In genomic region chr19:54136864-54137113, GRCh38 we compare ENCODE assay signal across 8 cellular contexts. TPM values are rescaled to one million over a fixed set of nuclear protein-coding genes. Genes with fewer than 3 reads are reported as not detected.
DNase-seq lines count a peak whose midpoint lies in the region; ATAC-seq and TF ChIP-seq lines count a peak whose summit lies in the region.

No MANE protein-coding gene starts in this region.

- H3K4me1 ChIP-seq in heart right ventricle (peaks cover 16 to 48% (median 39%) of the 10 kb centered on the region in 9 donors), lung (ENCODE audit: control insufficient read depth in 2 of 2, insufficient read depth in 2 of 2, low read length in 2 of 2) (peaks cover 0 to 19% of the 10 kb centered on the region in 2 donors), vagina (peaks cover 50% of the 10 kb centered on the region)

- peaks cover 5% of the 10 kb centered on the region for H3K27me3 Mint-ChIP-seq in activated naive CD8-positive, alpha-beta T cell treated with anti-CD3 and anti-CD28 coated beads, Interleukin-2, amount 50 U/mL, for 24 hours

- H3K4me3 ChIP-seq in heart right ventricle (peak overlapping the region; percentile 7 to 69 (median 58)), lung (no peak overlapping the region), vagina (peak overlapping the region; percentile 47)

- peaks cover 0 to 6% (median 0%) of the 10 kb centered on the region in 7 donors for H3K27me3 ChIP-seq in heart right ventricle
- H3K27me3 ChIP-seq in lung (ENCODE audit: control insufficient read depth, insufficient read depth) = no peaks in the 10 kb centered on the region
- no peaks in the 10 kb centered on the region for H3K27me3 ChIP-seq in vagina

- WGBS in heart right ventricle, 2 donors = 0% methylated on average over 11 of the region's 11 CpGs
- WGBS in lung, 2 donors = 0 to 1% methylated on average over 11 of the region's 11 CpGs

- intact Hi-C loops in heart right ventricle (cut with DNase I) = loop anchor here in 2 of 10 donors (1.0 to 2.0 kb wide), 2 partner anchors 21 to 22 kb away; partner anchors contain the start of genes PRPF31 (in 2 of the 2) and TFPT (in 2 of the 2)
- intact Hi-C loops in Right ventricle myocardium superior (cut with DNase I) = no loop called here
- intact Hi-C loops in vagina (cut with DNase I) = no loop called here
- intact Hi-C loops in sciatic nerve (cut with DNase I) = no loop called here

- peaks cover 40% of the 10 kb centered on the region for H3K4me1 Mint-ChIP-seq in activated naive CD8-positive, alpha-beta T cell treated with anti-CD3 and anti-CD28 coated beads, Interleukin-2, amount 50 U/mL, for 24 hours

- H3K27ac ChIP-seq in heart right ventricle (peak overlapping the region in 9 of 10 donors; percentile 28 to 76 (median 61)), lung (ENCODE audit: low read depth in 1 of 2, low read length in 1 of 2) (peak overlapping the region; percentile 38 to 61), vagina (peak overlapping the region; percentile 29)

- peak overlapping the region; percentile 90 for H3K27ac Mint-ChIP-seq in activated naive CD8-positive, alpha-beta T cell treated with anti-CD3 and anti-CD28 coated beads, Interleukin-2, amount 50 U/mL, for 24 hours

- no peak for ATAC-seq in heart right ventricle
- ATAC-seq in Right ventricle myocardium superior (ENCODE audit: poor library complexity) = no peak
- ATAC-seq in activated naive CD8-positive, alpha-beta T cell treated with anti-CD3 and anti-CD28 coated beads, Interleukin-2, amount 50 U/mL, for 24 hours = no peak
- no peak for ATAC-seq in lung (ENCODE audit: insufficient read depth, low FRiP score)
- no peak for ATAC-seq in sciatic nerve
- no peak for ATAC-seq in GM19328 (IDR thresholded peaks at IDR 0.05; ENCODE audit: unreplicated experiment)

- DNase-seq in heart right ventricle (no peak), Right ventricle myocardium superior (no peak), lung (ENCODE audit: low spot score) (no peak), vagina (ENCODE audit: extremely low spot score in 2 of 2) (no peak), COR-L47 (lab: John Stamatoyannopoulos, UW) (no peak), sciatic nerve (ENCODE audit: low spot score) (no peak)
- no peak for DNase-seq in activated naive CD8-positive, alpha-beta T cell treated with anti-CD3 and anti-CD28 coated beads, Interleukin-2, amount 50 U/mL, for 24 hours

- no peaks in the 10 kb centered on the region for H3K9me3 ChIP-seq in heart right ventricle
- no peaks in the 10 kb centered on the region for H3K9me3 ChIP-seq in lung (ENCODE audit: control insufficient read depth in 2 of 2, insufficient read depth in 1 of 2, low read length in 1 of 2)
- no peaks in the 10 kb centered on the region for H3K9me3 ChIP-seq in vagina

- TF ChIP-seq CTCF in heart right ventricle (IDR thresholded peaks at IDR 0.05) (no peak), lung (IDR thresholded peaks at IDR 0.05; ENCODE audit: control extremely low read depth, extremely low read depth) (no peak), vagina (IDR thresholded peaks at IDR 0.05) (no peak)

- H3K36me3 ChIP-seq in heart right ventricle (peaks cover 0 to 35% (median 0%) of the 10 kb centered on the region in 9 donors), lung (ENCODE audit: control insufficient read depth in 2 of 2, insufficient read depth in 2 of 2, low read length in 2 of 2) (peaks cover 0 to 14% of the 10 kb centered on the region in 2 donors), vagina (no peaks in the 10 kb centered on the region)

- H3K9me3 Mint-ChIP-seq in activated naive CD8-positive, alpha-beta T cell treated with anti-CD3 and anti-CD28 coated beads, Interleukin-2, amount 50 U/mL, for 24 hours = no peaks in the 10 kb centered on the region

- TF ChIP-seq POLR2A in vagina (IDR thresholded peaks at IDR 0.05) = no peak

- H3K36me3 Mint-ChIP-seq in activated naive CD8-positive, alpha-beta T cell treated with anti-CD3 and anti-CD28 coated beads, Interleukin-2, amount 50 U/mL, for 24 hours (ENCODE audit: low read depth) = peaks cover 3% of the 10 kb centered on the region

- H3K4me3 Mint-ChIP-seq in activated naive CD8-positive, alpha-beta T cell treated with anti-CD3 and anti-CD28 coated beads, Interleukin-2, amount 50 U/mL, for 24 hours = peak overlapping the region; percentile 85

RNA-seq across cellular contexts. Expression of gene CNOT3, which starts 0.8 kb away (rescaled TPM):
- total RNA-seq in heart right ventricle (10 to 100 TPM; 16.0 to 25.9 (median 20.9) TPM), Right ventricle myocardium superior (17.6 TPM), lung (10 to 100 TPM; 23.5 to 40.4 TPM), vagina (17.7 TPM), sciatic nerve (38.1 TPM)
- polyA plus RNA-seq in heart right ventricle (10 to 100 TPM; 14.5 to 27.8 TPM), lung (10 to 100 TPM; 26.5 to 31.2 TPM)

RNA-seq across cellular contexts. Expression of gene PRPF31, which starts 21.2 kb away (rescaled TPM):
- total RNA-seq in heart right ventricle (10 to 100 TPM; 35.9 to 46.4 (median 43.0) TPM), Right ventricle myocardium superior (39.9 TPM), lung (10 to 100 TPM; 34.1 to 54.0 TPM), vagina (44.4 TPM), sciatic nerve (47.2 TPM)
- polyA plus RNA-seq in heart right ventricle (10 to 100 TPM; 52.1 to 52.8 TPM), lung (10 to 100 TPM; 49.4 to 54.1 TPM)

RNA-seq across cellular contexts. Expression of gene TFPT, which starts 21.3 kb away (rescaled TPM):
- total RNA-seq in heart right ventricle = 10 to 100 TPM; 11.0 to 16.8 (median 12.9) TPM
- 10 to 100 TPM; 26.0 to 33.8 TPM for polyA plus RNA-seq in heart right ventricle
- total RNA-seq in Right ventricle myocardium superior = 9.4 TPM
- total RNA-seq in lung = 10 to 100 TPM; 12.1 to 25.5 TPM
- polyA plus RNA-seq in lung = 10 to 100 TPM; 19.8 to 32.9 TPM
- 13.0 TPM for total RNA-seq in vagina
- 16.0 TPM for total RNA-seq in sciatic nerve

RNA-seq across cellular contexts. Expression of gene LENG1, which starts 22.7 kb away (rescaled TPM):
- total RNA-seq in heart right ventricle (1 to 10 TPM; 5.4 to 8.4 (median 6.9) TPM), Right ventricle myocardium superior (6.5 TPM), lung (1 to 10 TPM; 3.8 to 8.5 TPM), vagina (5.4 TPM), sciatic nerve (6.3 TPM)
- polyA plus RNA-seq in heart right ventricle (10 to 100 TPM; 14.6 to 16.9 TPM), lung (10 to 100 TPM in 1 of 2 donors, 1 to 10 TPM in 1; 7.9 to 17.1 TPM)

RNA-seq across cellular contexts. Expression of gene NDUFA3, which starts 34.1 kb away (rescaled TPM):
- total RNA-seq in heart right ventricle (100 to 1,000 TPM; 239 to 518 (median 360) TPM), Right ventricle myocardium superior (493 TPM), lung (100 to 1,000 TPM in 1 of 2 donors, 10 to 100 TPM in 1; 12.8 to 137 TPM), vagina (79.3 TPM), sciatic nerve (80.5 TPM)
- polyA plus RNA-seq in heart right ventricle (1,000 to 10,000 TPM in 1 of 2 donors, 100 to 1,000 TPM in 1; 335 to 3,395 TPM), lung (100 to 1,000 TPM in 1 of 2 donors, 10 to 100 TPM in 1; 94.5 to 548 TPM)
